ENCODE assay signal across 7 cellular contexts in the genomic region with DNA sequence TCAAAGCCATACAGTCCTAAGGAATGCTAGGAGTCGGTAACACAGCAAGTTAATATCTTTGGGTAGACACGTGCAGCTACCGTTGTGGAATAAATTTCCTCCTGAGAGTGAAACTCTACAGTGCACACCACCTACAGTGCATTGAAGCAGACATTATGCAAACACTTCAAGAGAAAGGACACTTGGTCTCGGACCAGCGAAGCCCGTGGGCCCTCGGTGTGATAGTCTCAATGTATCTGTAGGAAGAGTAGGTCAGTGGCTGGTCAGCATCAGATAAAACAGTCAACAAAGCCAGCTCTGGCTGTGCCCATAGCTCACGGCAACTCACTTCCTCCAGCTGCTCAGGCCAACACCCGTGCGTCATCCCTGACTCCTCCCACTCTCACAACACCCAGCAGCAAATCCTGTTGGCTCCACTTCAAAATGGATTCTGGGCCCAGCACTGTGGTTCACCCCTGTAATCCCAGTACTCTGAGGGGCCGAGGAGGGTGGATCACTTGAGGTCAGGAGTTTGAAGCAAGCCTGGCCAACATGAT. TPM values are rescaled to one million over a fixed set of nuclear protein-coding genes. Genes with fewer than 3 reads are reported as not detected.
A peak's percentile ranks its signal among the peaks of the same experiment; 100 is the strongest.
DNase-seq lines count a peak whose midpoint lies in the region; ATAC-seq and TF ChIP-seq lines count a peak whose summit lies in the region.
"Not testable (repeated sequence)": the region's sequence is repeated elsewhere in the genome, so short reads cannot be mapped to it uniquely, and the experiment has no call there.

No MANE protein-coding gene starts in this region.

- not testable (repeated sequence) for H3K18ac ChIP-seq in trophoblast cell (ENCODE audit: low read length)

- H3K27me3 ChIP-seq in OCI-LY1 (ENCODE audit: insufficient read depth, low read length); right cardiac atrium (ENCODE audit: control insufficient read depth, insufficient read depth); trophoblast cell (ENCODE audit: insufficient read depth, low read length): not testable (repeated sequence)

- H3K23ac ChIP-seq in trophoblast cell (ENCODE audit: low read length) = not testable (repeated sequence)

- not testable (repeated sequence) for H3K4me3 Mint-ChIP-seq in HFFc6; activated CD8-positive, alpha-beta memory T cell treated with anti-CD3 and anti-CD28 coated beads, Interleukin-2, amount 10 ng/mL, durations not matched to agents 7 days and 5 days

- not testable (repeated sequence) for H2BK120ac ChIP-seq in trophoblast cell (ENCODE audit: insufficient read depth, low read length, poor library complexity)

- not testable (repeated sequence) for H3F3A ChIP-seq in OCI-LY1 (ENCODE audit: insufficient read depth, low read length)

- H3K9me3 Mint-ChIP-seq in HFFc6; activated CD8-positive, alpha-beta memory T cell treated with anti-CD3 and anti-CD28 coated beads, Interleukin-2, amount 10 ng/mL, durations not matched to agents 7 days and 5 days (ENCODE audit: low read depth): not testable (repeated sequence)

- ATAC-seq in GM18505 (IDR thresholded peaks at IDR 0.05; ENCODE audit: unreplicated experiment) (peak; percentile 42), right cardiac atrium (peak; percentile 85 to 93)
- ATAC-seq in activated CD8-positive, alpha-beta memory T cell treated with anti-CD3 and anti-CD28 coated beads, Interleukin-2, amount 10 ng/mL, durations not matched to agents 7 days and 5 days = peak; percentile 78

- DNase-seq in HFFc6 = peak; percentile 12
- not testable (repeated sequence) for DNase-seq in activated CD8-positive, alpha-beta memory T cell treated with anti-CD3 and anti-CD28 coated beads, Interleukin-2, amount 10 ng/mL, durations not matched to agents 7 days and 5 days; right cardiac atrium; trophoblast cell
- DNase-seq in dermis blood vessel endothelial cell = peak; percentile 19

- peak overlapping the region; percentile 63; the same call in 1 of the 2 replicates for H3K27ac Mint-ChIP-seq in HFFc6
- peak overlapping the region; percentile 56 for H3K27ac Mint-ChIP-seq in activated CD8-positive, alpha-beta memory T cell treated with anti-CD3 and anti-CD28 coated beads, Interleukin-2, amount 10 ng/mL, durations not matched to agents 7 days and 5 days

- TF ChIP-seq CTCF in HFFc6 (IDR thresholded peaks at IDR 0.05); OCI-LY1 (IDR thresholded peaks at IDR 0.05; ENCODE audit: low read length): not testable (repeated sequence)

- H2AFZ ChIP-seq in OCI-LY1 (ENCODE audit: low read length); trophoblast cell (ENCODE audit: insufficient read depth, low read length, poor library complexity): not testable (repeated sequence)

- H4K91ac ChIP-seq in trophoblast cell (ENCODE audit: low read depth, low read length) = not testable (repeated sequence)

- peaks cover 55% of the 10 kb centered on the region for H3K4me1 ChIP-seq in OCI-LY1 (ENCODE audit: insufficient read depth, low read length, severe bottlenecking)
- not testable (repeated sequence) for H3K4me1 ChIP-seq in right cardiac atrium (ENCODE audit: control insufficient read depth, insufficient read depth, low read length); trophoblast cell (ENCODE audit: control insufficient read depth in 1 of 2, insufficient read depth in 2 of 2, low read length in 2 of 2)

- H3K4me3 ChIP-seq in OCI-LY1 (ENCODE audit: low read depth, low read length, poor library complexity, severe bottlenecking); right cardiac atrium (ENCODE audit: low read length); trophoblast cell (ENCODE audit: low read depth, low read length): not testable (repeated sequence)

- not testable (repeated sequence) for TF ChIP-seq POLR2A in GM18505 (IDR thresholded peaks at IDR 0.05; ENCODE audit: borderline replicate concordance, extremely low read depth, insufficient read depth, insufficient read length)

- not testable (repeated sequence) for H3K79me2 ChIP-seq in OCI-LY1 (ENCODE audit: insufficient read depth, low read length); trophoblast cell (ENCODE audit: control insufficient read depth, insufficient read depth, low read length, poor library complexity)

- H3K4me2 ChIP-seq in OCI-LY1 (ENCODE audit: low read length) = peak overlapping the region; percentile 45; the same call in 1 of the 2 replicates
- H3K4me2 ChIP-seq in trophoblast cell (ENCODE audit: low read length) = not testable (repeated sequence)

- not testable (repeated sequence) for H2AK5ac ChIP-seq in trophoblast cell (ENCODE audit: low read length)

- H3K27me3 Mint-ChIP-seq in HFFc6 (ENCODE audit: insufficient read depth); activated CD8-positive, alpha-beta memory T cell treated with anti-CD3 and anti-CD28 coated beads, Interleukin-2, amount 10 ng/mL, durations not matched to agents 7 days and 5 days: not testable (repeated sequence)

- H3K4me1 Mint-ChIP-seq in HFFc6 (ENCODE audit: low read depth) = peaks cover 34% of the 10 kb centered on the region
- H3K4me1 Mint-ChIP-seq in activated CD8-positive, alpha-beta memory T cell treated with anti-CD3 and anti-CD28 coated beads, Interleukin-2, amount 10 ng/mL, durations not matched to agents 7 days and 5 days = peaks cover 20% of the 10 kb centered on the region

- H3K79me1 ChIP-seq in trophoblast cell (ENCODE audit: low read length) = not testable (repeated sequence)

- H2BK5ac ChIP-seq in trophoblast cell (ENCODE audit: low read depth, low read length, poor library complexity) = not testable (repeated sequence)

- not testable (repeated sequence) for H3K4ac ChIP-seq in trophoblast cell (ENCODE audit: low read depth, low read length)

- H3K9me2 ChIP-seq in OCI-LY1 (ENCODE audit: low read depth, low read length) = not testable (repeated sequence)

- intact Hi-C loops in right cardiac atrium (cut with DNase I) = not testable (repeated sequence)

- CTCF ChIA-PET in activated CD8-positive, alpha-beta memory T cell treated with anti-CD3 and anti-CD28 coated beads, Interleukin-2, amount 10 ng/mL, durations not matched to agents 7 days and 5 days (lab: Charles Lee) = interaction anchor here (0.6 to 0.7 kb wide), 2 partner anchors 35 to 873 kb away, joined by 3 read pairs; no protein-coding TSS in a partner anchor

- H3K9me3 ChIP-seq in OCI-LY1 (ENCODE audit: low read length); right cardiac atrium (ENCODE audit: control insufficient read depth, low read length); trophoblast cell (ENCODE audit: insufficient read depth, low read depth, low read length): not testable (repeated sequence)

- not testable (repeated sequence) for H4K12ac ChIP-seq in trophoblast cell (ENCODE audit: low read depth, low read length)

- H3K27ac ChIP-seq in OCI-LY1 (ENCODE audit: low read depth, low read length, poor library complexity, severe bottlenecking) = peak overlapping the region; percentile 92
- not testable (repeated sequence) for H3K27ac ChIP-seq in right cardiac atrium (ENCODE audit: low read length); trophoblast cell (ENCODE audit: low read depth, low read length)

- not testable (repeated sequence) for H3K36me3 ChIP-seq in OCI-LY1 (ENCODE audit: insufficient read depth, low read length); trophoblast cell (ENCODE audit: control insufficient read depth in 1 of 2, insufficient read depth in 2 of 2, low read length in 2 of 2)

- H2BK12ac ChIP-seq in trophoblast cell (ENCODE audit: low read length) = not testable (repeated sequence)

- H4K20me1 ChIP-seq in OCI-LY1 (ENCODE audit: insufficient read depth, low read length) = not testable (repeated sequence)

- H3K9ac ChIP-seq in OCI-LY1 (ENCODE audit: low read length); trophoblast cell (ENCODE audit: low read length): not testable (repeated sequence)

- H4K8ac ChIP-seq in trophoblast cell (ENCODE audit: low read depth, low read length) = peak overlapping the region; percentile 19

- not testable (repeated sequence) for H3K14ac ChIP-seq in trophoblast cell (ENCODE audit: low read length)

- 30% methylated on average over 9 of the region's 11 CpGs for WGBS in right cardiac atrium
- WGBS in trophoblast cell (ENCODE audit: extremely low coverage, insufficient coverage, insufficient read length) = no CpG with 5 or more reads among the region's 11 CpGs

- not testable (repeated sequence) for H3K36me3 Mint-ChIP-seq in HFFc6 (ENCODE audit: low read depth); activated CD8-positive, alpha-beta memory T cell treated with anti-CD3 and anti-CD28 coated beads, Interleukin-2, amount 10 ng/mL, durations not matched to agents 7 days and 5 days

RNA-seq across cellular contexts. Expression of a gene that starts 14.5 kb away (rescaled TPM):
- 1 to 10 TPM; 4.2 to 6.2 (median 4.8) TPM for total RNA-seq in HFFc6 (2021; fragmentation: NEBNext Ultra II Directional; extraction: Animal tissue kit (Norgen Biotek cat#: 25700))
- total RNA-seq in activated CD8-positive, alpha-beta memory T cell treated with anti-CD3 and anti-CD28 coated beads, Interleukin-2, amount 10 ng/mL, durations not matched to agents 7 days and 5 days = 1 to 10 TPM; 1.4 to 3.5 TPM
- total RNA-seq in dermis blood vessel endothelial cell = 3.0 and 3.1 TPM in 2 replicates
- total RNA-seq in right cardiac atrium = 1 to 10 TPM; 3.3 to 5.0 (median 4.3) TPM
- polyA plus RNA-seq in right cardiac atrium = 4.8 TPM
- polyA plus RNA-seq in trophoblast cell (2013) = 7.1 and 7.2 TPM in 2 replicates

RNA-seq across cellular contexts. Expression of a gene that starts 19.7 kb away (rescaled TPM):
- 100 to 1,000 TPM in 2 of 6 experiments, 10 to 100 TPM in 4; 88.7 to 107 (median 97.5) TPM for total RNA-seq in HFFc6 (2021; fragmentation: NEBNext Ultra II Directional; extraction: Animal tissue kit (Norgen Biotek cat#: 25700))
- total RNA-seq in activated CD8-positive, alpha-beta memory T cell treated with anti-CD3 and anti-CD28 coated beads, Interleukin-2, amount 10 ng/mL, durations not matched to agents 7 days and 5 days = 100 to 1,000 TPM in 1 of 2 experiments, 10 to 100 TPM in 1; 88.2 to 102 TPM
- total RNA-seq in dermis blood vessel endothelial cell (30.8 and 61.4 TPM in 2 replicates), right cardiac atrium (10 to 100 TPM; 23.5 to 29.8 (median 25.1) TPM)
- 19.3 TPM for polyA plus RNA-seq in right cardiac atrium
- 25.8 TPM in 2 replicates for polyA plus RNA-seq in trophoblast cell (2013)
